Comparison of ENCODE assay signal across 23 cellular contexts in the genomic region with DNA sequence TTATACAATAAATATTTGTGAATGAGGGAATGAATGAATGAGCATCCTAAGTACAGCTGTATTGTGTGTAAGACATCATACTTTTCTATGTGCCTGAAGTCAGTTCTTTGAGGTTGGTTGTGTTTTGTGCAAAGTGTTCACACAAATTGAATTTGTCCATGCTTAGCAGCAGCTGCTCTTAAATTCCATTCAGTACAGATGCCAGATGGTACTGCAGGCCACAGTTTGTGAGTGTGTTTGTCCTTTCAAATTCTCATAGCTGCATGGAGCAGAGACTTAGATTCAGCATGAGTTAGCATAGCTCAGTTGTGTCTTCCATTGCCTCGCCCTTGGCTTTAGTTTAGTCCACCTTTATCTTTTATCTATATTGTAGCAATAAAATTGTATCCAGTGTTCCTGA. TPM values are rescaled to one million over a fixed set of nuclear protein-coding genes. Genes with fewer than 3 reads are reported as not detected.
"Had no signal": no experiment of that assay in that cellular context is flagged by ENCODE, and none has a peak within 500 bp of the region (broad histone marks: within the 10 kb centered on the region; RNA-seq: fewer than 3 reads in every experiment).

No MANE protein-coding gene starts in this region.

- ATAC-seq: heart right ventricle, left lobe of liver, lower lobe of right lung, right cardiac atrium had no signal

- DNase-seq: activated CD4-positive, alpha-beta T cell treated with anti-CD3 and anti-CD28 coated beads for 48 hours; activated CD4-positive, alpha-beta T cell treated with anti-CD3 and anti-CD28 coated beads, Interleukin-2, amount 50 U/mL, for 48 hours; activated CD8-positive, alpha-beta memory T cell treated with anti-CD3 and anti-CD28 coated beads for 24 hours; activated effector memory CD4-positive, alpha-beta T cell treated with anti-CD3 and anti-CD28 coated beads, Interleukin-2, amount 50 U/mL, for 16 hours; activated naive CD4-positive, alpha-beta T cell treated with anti-CD3 and anti-CD28 coated beads for 36 hours; activated naive CD8-positive, alpha-beta T cell treated with anti-CD3 and anti-CD28 coated beads, Interleukin-2, amount 10 ng/mL, durations not matched to agents 7 days and 5 days; amniotic stem cell; caudate nucleus; foreskin fibroblast; heart right ventricle; kidney glomerular epithelial cell; lower lobe of right lung; mesenchymal stem cell; posterior cingulate gyrus; right cardiac atrium; spleen; stimulated activated naive CD4-positive, alpha-beta T cell treated with Interleukin-2 at 50 U/mL for 16 hours; testis; transverse colon had no signal

- H3K4me1 ChIP-seq: transverse colon had no signal

- H3K27ac ChIP-seq: heart right ventricle, lower lobe of right lung, spleen, testis, transverse colon, VCaP had no signal

- H3K36me3 ChIP-seq: heart right ventricle, lower lobe of right lung, spleen, transverse colon had no signal

- H3K9me3 Mint-ChIP-seq: nephron had no signal

- H3K9me3 ChIP-seq: heart right ventricle, lower lobe of right lung, spleen, testis, transverse colon had no signal

- H3K4me3 ChIP-seq: heart right ventricle, lower lobe of right lung, spleen, testis, transverse colon had no signal

- H3K27ac Mint-ChIP-seq: activated naive CD4-positive, alpha-beta T cell treated with anti-CD3 and anti-CD28 coated beads for 36 hours; activated naive CD8-positive, alpha-beta T cell treated with anti-CD3 and anti-CD28 coated beads, Interleukin-2, amount 10 ng/mL, durations not matched to agents 7 days and 5 days; nephron had no signal

- H3K27me3 ChIP-seq: heart right ventricle, testis, transverse colon had no signal

- H3K36me3 Mint-ChIP-seq: activated naive CD8-positive, alpha-beta T cell treated with anti-CD3 and anti-CD28 coated beads, Interleukin-2, amount 10 ng/mL, durations not matched to agents 7 days and 5 days had no signal

RNA-seq across cellular contexts. Expression of a gene that starts 3.8 kb away (rescaled TPM):
- total RNA-seq: activated naive CD4-positive, alpha-beta T cell treated with anti-CD3 and anti-CD28 coated beads for 36 hours; activated naive CD8-positive, alpha-beta T cell treated with anti-CD3 and anti-CD28 coated beads, Interleukin-2, amount 10 ng/mL, durations not matched to agents 7 days and 5 days; endothelial cell of umbilical vein had no signal
- polyA plus RNA-seq: endothelial cell of umbilical vein had no signal
